33 cellular contexts compared by ENCODE assay signal in the genomic region with DNA sequence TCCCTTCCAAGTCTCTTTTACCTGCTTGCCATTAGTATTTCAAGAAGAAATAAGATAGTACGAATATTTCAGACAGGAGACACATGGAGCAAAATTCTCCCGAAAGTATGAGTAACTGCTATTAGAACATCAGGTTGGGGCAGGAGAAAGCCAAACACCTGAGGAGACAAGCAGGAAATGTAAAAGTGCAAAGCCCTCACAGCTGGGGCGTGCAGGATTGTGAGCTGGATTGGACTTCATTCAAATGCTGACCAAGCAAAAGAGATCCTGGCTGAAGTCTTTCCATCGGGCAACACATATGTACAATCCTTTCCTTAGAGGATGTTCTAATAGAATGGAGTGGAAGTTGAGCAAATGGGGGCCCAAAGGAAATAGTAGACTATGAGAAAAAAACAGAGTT.
"Had no signal": no experiment of that assay in that cellular context is flagged by ENCODE, and none has a peak within 500 bp of the region (broad histone marks: within the 10 kb centered on the region; RNA-seq: fewer than 3 reads in every experiment).

No MANE protein-coding gene starts in this region.

- H3K27ac ChIP-seq: adrenal gland, cardiac muscle cell, Peyer's patch, SJSA1 had no signal

- H3K9me3 ChIP-seq: adrenal gland, MG63, Peyer's patch, SJSA1, SK-N-SH had no signal

- H3K4me3 Mint-ChIP-seq: activated CD4-positive, alpha-beta T cell treated with anti-CD3 and anti-CD28 coated beads for 36 hours; activated CD4-positive, alpha-beta T cell treated with anti-CD3 and anti-CD28 coated beads, Interleukin-2, amount 10 ng/mL, durations not matched to agents 7 days and 5 days; activated CD8-positive, alpha-beta T cell treated with anti-CD3 and anti-CD28 coated beads, Interleukin-2, amount 10 ng/mL, durations not matched to agents 7 days and 5 days; activated naive CD4-positive, alpha-beta T cell treated with anti-CD3 and anti-CD28 coated beads for 36 hours; activated T-cell treated with anti-CD3 and anti-CD28 coated beads, Interleukin-2, amount 50 U/mL, for 24 hours; activated T-helper 1 cell treated with anti-CD3 and anti-CD28 coated beads, Interleukin-12 subunit alpha, Interleukin-12 subunit beta, Interleukin-2, Interleukin-4 antibody, amounts not matched to agents 30 ng/mL and 10 ng/mL and 1 ng/mL, durations not matched to agents 14 hours and 24 hours and 36 hours; brain; central memory CD8-positive, alpha-beta T cell; T-helper 1 cell treated with Interleukin-12 subunit alpha and Interleukin-12 subunit beta and Interleukin-4 antibody, amounts not matched to agents 30 μg/mL and 1 μg/mL, for 36 hours; T-helper 2 cell treated with Interferon-gamma antibody and Interleukin-4, amounts not matched to agents 5 μg/mL and 100 μg/mL, for 36 hours had no signal

- H3K27me3 Mint-ChIP-seq: activated CD4-positive, alpha-beta T cell treated with anti-CD3 and anti-CD28 coated beads, Interleukin-2, amount 10 ng/mL, durations not matched to agents 7 days and 5 days; activated T-cell treated with anti-CD3 and anti-CD28 coated beads, Interleukin-2, amount 50 U/mL, for 24 hours; brain; central memory CD8-positive, alpha-beta T cell had no signal

- H3K27ac Mint-ChIP-seq: activated CD4-positive, alpha-beta T cell treated with anti-CD3 and anti-CD28 coated beads for 36 hours; activated CD4-positive, alpha-beta T cell treated with anti-CD3 and anti-CD28 coated beads, Interleukin-2, amount 10 ng/mL, durations not matched to agents 7 days and 5 days; activated CD8-positive, alpha-beta T cell treated with anti-CD3 and anti-CD28 coated beads, Interleukin-2, amount 10 ng/mL, durations not matched to agents 7 days and 5 days; activated naive CD4-positive, alpha-beta T cell treated with anti-CD3 and anti-CD28 coated beads for 36 hours; activated naive CD4-positive, alpha-beta T cell treated with anti-CD3 and anti-CD28 coated beads, Interleukin-2, amount 50 U/mL, for 72 hours; activated T-cell treated with anti-CD3 and anti-CD28 coated beads, Interleukin-2, amount 50 U/mL, for 24 hours; activated T-helper 1 cell treated with anti-CD3 and anti-CD28 coated beads, Interleukin-12 subunit alpha, Interleukin-12 subunit beta, Interleukin-2, Interleukin-4 antibody, amounts not matched to agents 30 ng/mL and 10 ng/mL and 1 ng/mL, durations not matched to agents 14 hours and 24 hours and 36 hours; brain; T-helper 1 cell treated with Interleukin-12 subunit alpha and Interleukin-12 subunit beta and Interleukin-4 antibody, amounts not matched to agents 30 μg/mL and 1 μg/mL, for 36 hours; T-helper 2 cell treated with Interferon-gamma antibody and Interleukin-4, amounts not matched to agents 5 μg/mL and 100 μg/mL, for 36 hours had no signal

- H3K4me1 ChIP-seq: adrenal gland, Peyer's patch, SJSA1 had no signal

- DNase-seq: activated CD4-positive, alpha-beta T cell treated with anti-CD3 and anti-CD28 coated beads for 36 hours; activated CD4-positive, alpha-beta T cell treated with anti-CD3 and anti-CD28 coated beads, Interleukin-2, amount 10 ng/mL, durations not matched to agents 7 days and 5 days; activated CD4-positive, alpha-beta T cell treated with anti-CD3 and anti-CD28 coated beads, Interleukin-2, amount 50 U/mL, for 48 hours; activated CD8-positive, alpha-beta T cell treated with anti-CD3 and anti-CD28 coated beads, Interleukin-2, amount 10 ng/mL, durations not matched to agents 7 days and 5 days; activated gamma-delta T cell treated with Interleukin-2 at 50 U/mL for 16 hours; activated naive CD4-positive, alpha-beta T cell treated with anti-CD3 and anti-CD28 coated beads for 36 hours; activated T-cell treated with anti-CD3 and anti-CD28 coated beads, Interleukin-2, amount 50 U/mL, for 24 hours; adrenal gland; Karpas-422; KBM-7; MG63; NCI-H1048; NCI-H1105 treated with DMSO at 0.1 percent for 48 hours; NCI-H1436; NCI-H1694; NCI-H1930; NCI-H2081 treated with DMSO at 0.1 percent for 48 hours; NCI-H345; NCI-H524 treated with DMSO at 0.1 percent for 48 hours; NK-92 treated with Interleukin-12 subunit alpha and Interleukin-12 subunit beta, amount 100 ng/mL, for 24 hours; PC-3; Peyer's patch; RPMI8226; SHP77 treated with DMSO at 0.1 percent for 48 hours; SK-N-SH had no signal

- H3K36me3 ChIP-seq: adrenal gland, cardiac muscle cell, MG63, Peyer's patch, SJSA1 had no signal

- H3K36me3 Mint-ChIP-seq: activated naive CD4-positive, alpha-beta T cell treated with anti-CD3 and anti-CD28 coated beads, Interleukin-2, amount 50 U/mL, for 72 hours; brain had no signal

- ATAC-seq: activated CD4-positive, alpha-beta T cell treated with anti-CD3 and anti-CD28 coated beads for 36 hours; activated CD8-positive, alpha-beta T cell treated with anti-CD3 and anti-CD28 coated beads, Interleukin-2, amount 10 ng/mL, durations not matched to agents 7 days and 5 days; activated naive CD4-positive, alpha-beta T cell treated with anti-CD3 and anti-CD28 coated beads, Interleukin-2, amount 50 U/mL, for 72 hours; PC-3 had no signal

- H3K4me2 ChIP-seq: SK-N-SH had no signal

- H3K4me1 Mint-ChIP-seq: activated CD4-positive, alpha-beta T cell treated with anti-CD3 and anti-CD28 coated beads for 36 hours; activated CD4-positive, alpha-beta T cell treated with anti-CD3 and anti-CD28 coated beads, Interleukin-2, amount 10 ng/mL, durations not matched to agents 7 days and 5 days; central memory CD8-positive, alpha-beta T cell had no signal

- H3K9ac ChIP-seq: SK-N-SH had no signal

- H3K9me3 Mint-ChIP-seq: activated CD4-positive, alpha-beta T cell treated with anti-CD3 and anti-CD28 coated beads, Interleukin-2, amount 10 ng/mL, durations not matched to agents 7 days and 5 days; activated naive CD4-positive, alpha-beta T cell treated with anti-CD3 and anti-CD28 coated beads for 36 hours; activated naive CD4-positive, alpha-beta T cell treated with anti-CD3 and anti-CD28 coated beads, Interleukin-2, amount 50 U/mL, for 72 hours; activated T-cell treated with anti-CD3 and anti-CD28 coated beads, Interleukin-2, amount 50 U/mL, for 24 hours; activated T-helper 1 cell treated with anti-CD3 and anti-CD28 coated beads, Interleukin-12 subunit alpha, Interleukin-12 subunit beta, Interleukin-2, Interleukin-4 antibody, amounts not matched to agents 30 ng/mL and 10 ng/mL and 1 ng/mL, durations not matched to agents 14 hours and 24 hours and 36 hours; central memory CD8-positive, alpha-beta T cell; T-helper 1 cell treated with Interleukin-12 subunit alpha and Interleukin-12 subunit beta and Interleukin-4 antibody, amounts not matched to agents 30 μg/mL and 1 μg/mL, for 36 hours; T-helper 2 cell treated with Interferon-gamma antibody and Interleukin-4, amounts not matched to agents 5 μg/mL and 100 μg/mL, for 36 hours had no signal

- H3K4me3 ChIP-seq: adrenal gland, cardiac muscle cell, MG63, Peyer's patch, SJSA1 had no signal

- H3K27me3 ChIP-seq: adrenal gland, cardiac muscle cell, MG63, Peyer's patch, SJSA1 had no signal
